12 cellular contexts compared by ENCODE assay signal in the genomic region with DNA sequence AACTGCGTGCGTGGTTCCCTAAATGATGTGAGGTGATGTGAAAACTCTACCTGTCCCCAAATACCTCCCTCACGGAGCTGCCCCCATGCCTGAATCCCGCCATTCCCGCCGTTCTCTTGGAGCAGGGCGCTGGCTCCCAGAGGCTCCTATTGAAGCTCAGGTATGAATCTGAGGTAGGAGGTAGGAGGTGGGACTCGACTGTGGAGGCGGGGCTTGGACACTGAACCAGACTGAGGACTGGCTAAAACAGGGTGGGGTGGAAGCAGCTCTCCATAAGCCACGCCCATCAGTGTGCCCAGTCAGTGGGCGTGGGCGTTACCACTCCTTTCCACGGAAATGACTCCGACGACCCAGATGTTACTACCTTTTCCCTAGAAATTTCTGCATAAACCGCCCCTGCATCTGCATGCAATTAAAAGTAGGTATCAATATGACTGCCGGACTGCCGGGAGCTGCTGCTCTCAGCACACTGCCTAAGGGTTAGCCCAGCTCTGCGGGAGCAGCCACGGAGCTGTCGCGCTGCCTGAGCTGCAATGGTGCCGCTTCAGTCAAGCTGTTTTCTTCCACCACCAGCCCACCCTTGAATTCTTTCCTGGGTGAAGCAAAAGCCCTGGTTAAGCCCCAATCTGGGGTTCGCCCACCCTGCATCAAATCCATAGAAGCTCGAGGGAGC. TPM values are rescaled to one million over a fixed set of nuclear protein-coding genes. Genes with fewer than 3 reads are reported as not detected.
A peak's percentile ranks its signal among the peaks of the same experiment; 100 is the strongest.
DNase-seq lines count a peak whose midpoint lies in the region; ATAC-seq and TF ChIP-seq lines count a peak whose summit lies in the region.
"Had no signal": no experiment of that assay in that cellular context is flagged by ENCODE, and none has a peak within 500 bp of the region (broad histone marks: within the 10 kb centered on the region; RNA-seq: fewer than 3 reads in every experiment).

No MANE protein-coding gene starts in this region.

- H3K4me1 Mint-ChIP-seq in effector memory CD8-positive, alpha-beta T cell (ENCODE audit: low read depth in 2 of 2), result no peaks in the 10 kb centered on the region
- H3K4me1 Mint-ChIP-seq: activated CD4-positive, alpha-beta T cell treated with anti-CD3 and anti-CD28 coated beads, Interleukin-2, amount 10 ng/mL, durations not matched to agents 24 days and 14 days had no signal

- H3K36me3 Mint-ChIP-seq in effector memory CD8-positive, alpha-beta T cell (ENCODE audit: insufficient read depth), result no peaks in the 10 kb centered on the region

- no peak overlapping the region for H3K4me3 Mint-ChIP-seq in effector memory CD8-positive, alpha-beta T cell
- H3K4me3 Mint-ChIP-seq: activated CD4-positive, alpha-beta T cell treated with anti-CD3 and anti-CD28 coated beads, Interleukin-2, amount 10 ng/mL, durations not matched to agents 24 days and 14 days had no signal

- DNase-seq in 8988T (peak; percentile 63), Daoy (ENCODE audit: low read depth) (peak; percentile 89), iPS-NIHi7 (ENCODE audit: extremely low spot score) (peak; percentile 63), GOT3 (lab: John Stamatoyannopoulos, UW) (no peak), dedifferentiated amniotic fluid mesenchymal stem cell (ENCODE audit: extremely low spot score) (no peak)
- DNase-seq in effector memory CD8-positive, alpha-beta T cell, result no peak
- DNase-seq in activated effector memory CD4-positive, alpha-beta T cell treated with anti-CD3 and anti-CD28 coated beads, Interleukin-2, amount 50 U/mL, for 16 hours, result no peak
- DNase-seq: activated CD4-positive, alpha-beta T cell treated with anti-CD3 and anti-CD28 coated beads, Interleukin-2, amount 10 ng/mL, durations not matched to agents 24 days and 14 days; activated effector memory CD4-positive, alpha-beta T cell treated with Interleukin-2 at 50 U/mL for 16 hours; C1 segment of cervical spinal cord; spleen had no signal

- H3K27me3 Mint-ChIP-seq in effector memory CD8-positive, alpha-beta T cell, result peaks cover 20 to 41% of the 10 kb centered on the region in 2 donors

- H3K9me3 Mint-ChIP-seq in effector memory CD8-positive, alpha-beta T cell, result no peaks in the 10 kb centered on the region
- H3K9me3 Mint-ChIP-seq: activated CD4-positive, alpha-beta T cell treated with anti-CD3 and anti-CD28 coated beads, Interleukin-2, amount 10 ng/mL, durations not matched to agents 24 days and 14 days had no signal

- peak; percentile 84 for ATAC-seq in SK-N-SH treated with all-trans-retinoic acid at 6 μM for 48 hours
- no peak for ATAC-seq in effector memory CD8-positive, alpha-beta T cell (replicated peaks)

- H3K27ac Mint-ChIP-seq in effector memory CD8-positive, alpha-beta T cell, result no peak overlapping the region
- H3K27ac Mint-ChIP-seq: activated CD4-positive, alpha-beta T cell treated with anti-CD3 and anti-CD28 coated beads, Interleukin-2, amount 10 ng/mL, durations not matched to agents 24 days and 14 days had no signal

TF ChIP-seq in SK-N-SH treated with all-trans-retinoic acid at 6 μM for 48 hours, 23 proteins besides CTCF, POLR2A, EP300 and RAD21:
- TF ChIP-seq SNAI2 (CRISPR knock-in tag; IDR thresholded peaks at IDR 0.05), result no peak
- no peak for TF ChIP-seq PPARA (CRISPR knock-in tag; IDR thresholded peaks at IDR 0.05; ENCODE audit: borderline replicate concordance)
- no peak for TF ChIP-seq ZNF565 (CRISPR knock-in tag; conservative IDR thresholded peaks at IDR 0.05; ENCODE audit: low read depth)
- no peak for TF ChIP-seq ZFP30 (CRISPR knock-in tag; IDR thresholded peaks at IDR 0.05)
- no peak for TF ChIP-seq RARB (CRISPR knock-in tag; IDR thresholded peaks at IDR 0.05)
- no peak for TF ChIP-seq ZC3H10 (CRISPR knock-in tag; IDR thresholded peaks at IDR 0.05)
- no peak for TF ChIP-seq ZNF70 (CRISPR knock-in tag; IDR thresholded peaks at IDR 0.05)

RNA-seq across cellular contexts. Expression of a gene that starts 41.0 kb away (rescaled TPM):
- 4.9 and 5.0 TPM in 2 replicates for total RNA-seq in Daoy (2014; rRNA removed; shearing (Covaris generic))
- total RNA-seq: spleen had no signal

RNA-seq across cellular contexts. Expression of a gene that starts 52.8 kb away (rescaled TPM):
- total RNA-seq in Daoy (2014; rRNA removed; shearing (Covaris generic)), result 4.6 and 5.4 TPM in 2 replicates
- total RNA-seq: activated CD4-positive, alpha-beta T cell treated with anti-CD3 and anti-CD28 coated beads, Interleukin-2, amount 10 ng/mL, durations not matched to agents 24 days and 14 days; spleen had no signal

Comparison
In these comparisons a context has a peak if more than half of its experiments do, and no peak if none do; other contexts are left out.
1. DNase-seq: peak in 8988T (single experiment), Daoy (single experiment) and iPS-NIHi7 (single experiment); none in effector memory CD8-positive, alpha-beta T cell (0 of 3), GOT3 (single experiment), dedifferentiated amniotic fluid mesenchymal stem cell (single experiment) and activated effector memory CD4-positive, alpha-beta T cell treated with anti-CD3 and anti-CD28 coated beads, Interleukin-2, amount 50 U/mL, for 16 hours (single experiment).